ENCODE assay signal across 17 cellular contexts in genomic region chr5:180153099-180153498, GRCh38. TPM values are rescaled to one million over a fixed set of nuclear protein-coding genes. Genes with fewer than 3 reads are reported as not detected.
DNase-seq lines count a peak whose midpoint lies in the region; ATAC-seq, FAIRE-seq and TF ChIP-seq lines count a peak whose summit lies in the region.
"Had no signal": no experiment of that assay in that cellular context is flagged by ENCODE, and none has a peak within 500 bp of the region (broad histone marks: within the 10 kb centered on the region; RNA-seq: fewer than 3 reads in every experiment).

No MANE protein-coding gene starts in this region.

- no peaks in the 10 kb centered on the region for H3K4me1 Mint-ChIP-seq in natural killer cell treated with Interleukin-12 subunit alpha and Interleukin-12 subunit beta and Interleukin-15 and Interleukin-18, amount 100 ng/mL, for 72 hours (ENCODE audit: low read depth in 2 of 2)
- H3K4me1 Mint-ChIP-seq in type B pancreatic cell (ENCODE audit: unreplicated experiment) = no peaks in the 10 kb centered on the region
- H3K4me1 Mint-ChIP-seq: B cell, H9 had no signal

- no peak for FAIRE-seq in RCC 7860 (lab: Jason Lieb, UNC)
- FAIRE-seq: GM12878, HepG2 had no signal

- no peaks in the 10 kb centered on the region for H3K4me1 ChIP-seq in colonic mucosa

- DNase-seq in colonic mucosa (peak; percentile 0), left lobe of liver (ENCODE audit: low spot score) (peak; percentile 5), type B pancreatic cell (ENCODE audit: extremely low spot score, unreplicated experiment) (peak; percentile 24), RCC 7860 (ENCODE audit: low spot score) (no peak), foreskin fibroblast (no peak)
- DNase-seq in natural killer cell treated with Interleukin-12 subunit alpha and Interleukin-12 subunit beta and Interleukin-15 and Interleukin-18, amount 100 ng/mL, for 72 hours (ENCODE audit: low spot score) = peak; percentile 26
- DNase-seq: Calu3, DND-41, EL, GOT3, H9 had no signal

- peaks cover 18 to 19% of the 10 kb centered on the region in 2 donors for H3K27me3 Mint-ChIP-seq in natural killer cell treated with Interleukin-12 subunit alpha and Interleukin-12 subunit beta and Interleukin-15 and Interleukin-18, amount 100 ng/mL, for 72 hours
- H3K27me3 Mint-ChIP-seq in type B pancreatic cell = peaks cover 3% of the 10 kb centered on the region

- peaks cover 8% of the 10 kb centered on the region for H3K36me3 Mint-ChIP-seq in natural killer cell treated with Interleukin-12 subunit alpha and Interleukin-12 subunit beta and Interleukin-15 and Interleukin-18, amount 100 ng/mL, for 72 hours
- no peaks in the 10 kb centered on the region for H3K36me3 Mint-ChIP-seq in type B pancreatic cell
- H3K36me3 Mint-ChIP-seq: CD8-positive, alpha-beta T cell had no signal

- H3K9ac ChIP-seq in colonic mucosa (ENCODE audit: low read depth in 2 of 2, low read length in 2 of 2) = no peak overlapping the region
- H3K9ac ChIP-seq: BLaER1 treated with 17β-estradiol and CSF1 and Interleukin-3, amounts not matched to agents 10 nM and 100 nM had no signal

- ATAC-seq in left lobe of liver = no peak
- ATAC-seq in natural killer cell treated with Interleukin-12 subunit alpha and Interleukin-12 subunit beta and Interleukin-15 and Interleukin-18, amount 100 ng/mL, for 72 hours = no peak
- ATAC-seq: CD8-positive, alpha-beta T cell; GM12878; HepG2 had no signal

- no peaks in the 10 kb centered on the region for H3K27me3 ChIP-seq in colonic mucosa
- H3K27me3 ChIP-seq: BLaER1 treated with 17β-estradiol and CSF1 and Interleukin-3, amounts not matched to agents 10 nM and 100 nM had no signal

- H3K27ac Mint-ChIP-seq in natural killer cell treated with Interleukin-12 subunit alpha and Interleukin-12 subunit beta and Interleukin-15 and Interleukin-18, amount 100 ng/mL, for 72 hours = no peak overlapping the region
- no peak overlapping the region for H3K27ac Mint-ChIP-seq in type B pancreatic cell
- H3K27ac Mint-ChIP-seq: B cell; CD8-positive, alpha-beta T cell; H9 had no signal

- intact Hi-C loops in colonic mucosa (cut with DNase I) = no loop called here

- no peak overlapping the region for H3K4me3 Mint-ChIP-seq in natural killer cell treated with Interleukin-12 subunit alpha and Interleukin-12 subunit beta and Interleukin-15 and Interleukin-18, amount 100 ng/mL, for 72 hours
- no peak overlapping the region for H3K4me3 Mint-ChIP-seq in type B pancreatic cell
- H3K4me3 Mint-ChIP-seq: B cell; CD8-positive, alpha-beta T cell; H9 had no signal

- TF ChIP-seq CTCF in colonic mucosa (IDR thresholded peaks at IDR 0.05) (no peak), type B pancreatic cell (conservative IDR thresholded peaks at IDR 0.05) (no peak), foreskin fibroblast (IDR thresholded peaks at IDR 0.05; ENCODE audit: low read depth, low read length) (no peak)

- no peaks in the 10 kb centered on the region for H3K9me3 Mint-ChIP-seq in natural killer cell treated with Interleukin-12 subunit alpha and Interleukin-12 subunit beta and Interleukin-15 and Interleukin-18, amount 100 ng/mL, for 72 hours
- peaks cover 8% of the 10 kb centered on the region for H3K9me3 Mint-ChIP-seq in type B pancreatic cell

- H3K9me3 ChIP-seq in colonic mucosa = no peaks in the 10 kb centered on the region

- H3K27ac ChIP-seq in colonic mucosa = no peak overlapping the region
- H3K27ac ChIP-seq: BLaER1 treated with 17β-estradiol and CSF1 and Interleukin-3, amounts not matched to agents 10 nM and 100 nM had no signal

- H3K4me3 ChIP-seq in colonic mucosa (no peak overlapping the region), foreskin fibroblast (ENCODE audit: low read depth in 1 of 2, low read length in 2 of 2) (no peak overlapping the region)
- H3K4me3 ChIP-seq: BLaER1 treated with 17β-estradiol and CSF1 and Interleukin-3, amounts not matched to agents 10 nM and 100 nM; GM12878 had no signal

- H3K36me3 ChIP-seq in colonic mucosa = no peaks in the 10 kb centered on the region
- H3K36me3 ChIP-seq: BLaER1 treated with 17β-estradiol and CSF1 and Interleukin-3, amounts not matched to agents 10 nM and 100 nM had no signal

RNA-seq across cellular contexts. Expression of gene RASGEF1C, which starts 55.9 kb away (rescaled TPM):
- total RNA-seq in colonic mucosa (under 1 TPM in 1 of 2 donors, not detected in 1; 0.85 TPM), left lobe of liver (0.30 TPM), type B pancreatic cell (ENCODE audit: low replicate concordance) (0.36 and 0.77 TPM in 2 replicates)
- not detected for total RNA-seq in natural killer cell treated with Interleukin-12 subunit alpha and Interleukin-12 subunit beta and Interleukin-15 and Interleukin-18, amount 100 ng/mL, for 72 hours
- total RNA-seq: B cell; Calu3; CD8-positive, alpha-beta T cell; G401; GM12878; HepG2 had no signal

Comparison
In these comparisons a context has a peak if more than half of its experiments do, and no peak if none do; other contexts are left out.
1. DNase-seq: peak in colonic mucosa (single experiment), left lobe of liver (single experiment), natural killer cell treated with Interleukin-12 subunit alpha and Interleukin-12 subunit beta and Interleukin-15 and Interleukin-18, amount 100 ng/mL, for 72 hours (single experiment) and type B pancreatic cell (single experiment); none in RCC 7860 (single experiment) and foreskin fibroblast (0 of 2).